Comparison of ENCODE assay signal across 14 cellular contexts in the genomic region with DNA sequence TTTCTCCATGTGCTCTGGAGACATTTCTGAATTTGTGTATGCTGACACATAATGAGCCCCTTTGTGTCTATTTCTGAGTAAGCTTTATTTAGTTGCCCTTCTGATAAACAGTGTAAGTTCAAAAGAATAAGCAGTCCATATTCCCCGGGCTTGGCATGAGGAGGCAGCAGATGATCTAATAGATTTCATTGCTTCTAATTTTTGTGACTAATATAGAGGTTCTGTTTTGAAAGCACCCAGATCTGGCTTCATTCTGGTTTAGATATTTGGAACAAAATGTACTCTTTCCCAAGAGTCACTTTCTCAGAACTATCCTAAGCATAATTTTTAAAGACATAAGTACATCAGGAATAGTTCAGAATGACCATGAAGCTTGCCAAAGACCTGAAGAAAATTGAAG.
DNase-seq lines count a peak whose midpoint lies in the region; ATAC-seq and TF ChIP-seq lines count a peak whose summit lies in the region.
"Had no signal": no experiment of that assay in that cellular context is flagged by ENCODE, and none has a peak within 500 bp of the region (broad histone marks: within the 10 kb centered on the region; RNA-seq: fewer than 3 reads in every experiment).

No MANE protein-coding gene starts in this region.

- peaks cover 6% of the 10 kb centered on the region for H3K4me1 Mint-ChIP-seq in Caco-2 (ENCODE audit: low read depth, unreplicated experiment)

- H3K27ac ChIP-seq in right atrium auricular region (peak overlapping the region in 1 of 2 donors; percentile 46), osteoblast (ENCODE audit: low read depth, low read length) (no peak overlapping the region), SJCRH30 (no peak overlapping the region)
- H3K27ac ChIP-seq: SJSA1 had no signal

- CTCF ChIA-PET in Caco-2 (lab: Charles Lee): no interaction called here

- TF ChIP-seq CTCF in right atrium auricular region (IDR thresholded peaks at IDR 0.05) (no peak), osteoblast (IDR thresholded peaks at IDR 0.05; ENCODE audit: extremely low read depth, low read depth, low read length) (no peak), Caco-2 (IDR thresholded peaks at IDR 0.05; ENCODE audit: insufficient read depth in 1 of 2, low read depth in 1 of 2, low read length in 1 of 2, severe bottlenecking in 1 of 2, unreplicated experiment in 1 of 2) (no peak)

- H3K36me3 ChIP-seq in right atrium auricular region (no peaks in the 10 kb centered on the region), osteoblast (ENCODE audit: insufficient read depth, low read length) (no peaks in the 10 kb centered on the region), Caco-2 (ENCODE audit: control insufficient read depth, insufficient read depth, low read length) (no peaks in the 10 kb centered on the region), SJCRH30 (no peaks in the 10 kb centered on the region)
- H3K36me3 ChIP-seq: SJSA1 had no signal

- no peak overlapping the region for H3K4me2 ChIP-seq in osteoblast (ENCODE audit: insufficient read depth, low read length)

- no peak overlapping the region for H3K4me3 Mint-ChIP-seq in Caco-2 (ENCODE audit: unreplicated experiment)
- H3K4me3 Mint-ChIP-seq: activated T-cell treated with anti-CD3 and anti-CD28 coated beads, Interleukin-2, amount 50 U/mL, for 72 hours; central memory CD8-positive, alpha-beta T cell had no signal

- intact Hi-C loops in Right ventricle myocardium superior (cut with DNase I): no loop called here
- intact Hi-C loops in Caco-2 (cut with micrococcal nuclease; ENCODE audit: unreplicated experiment): no loop called here

- no peaks in the 10 kb centered on the region for H3K9me3 Mint-ChIP-seq in Caco-2 (ENCODE audit: unreplicated experiment)
- H3K9me3 Mint-ChIP-seq: central memory CD8-positive, alpha-beta T cell had no signal

- H4K20me1 ChIP-seq in osteoblast (ENCODE audit: insufficient read depth, low read length): no peaks in the 10 kb centered on the region

- H3K27me3 ChIP-seq in right atrium auricular region (no peaks in the 10 kb centered on the region), osteoblast (ENCODE audit: insufficient read depth, low read length) (no peaks in the 10 kb centered on the region), Caco-2 (replicated peaks; ENCODE audit: control insufficient read depth, insufficient read depth, low read length) (no peaks in the 10 kb centered on the region), SJCRH30 (no peaks in the 10 kb centered on the region)
- H3K27me3 ChIP-seq: SJSA1 had no signal

- ATAC-seq in Right ventricle myocardium superior (ENCODE audit: poor library complexity): peak; percentile 61
- ATAC-seq: activated T-cell treated with anti-CD3 and anti-CD28 coated beads, Interleukin-2, amount 50 U/mL, for 72 hours; HepG2 had no signal

- peaks cover 8% of the 10 kb centered on the region for H3K27me3 Mint-ChIP-seq in Caco-2 (ENCODE audit: insufficient read depth, unreplicated experiment)
- H3K27me3 Mint-ChIP-seq: central memory CD8-positive, alpha-beta T cell had no signal

- no TSS peak for BruUV-seq in Caco-2 (replicated peaks; lab: Mats Ljungman, UMichigan)

- H3K79me2 ChIP-seq in osteoblast (ENCODE audit: insufficient read depth, low read length): no peaks in the 10 kb centered on the region

- no peaks in the 10 kb centered on the region for H3K36me3 Mint-ChIP-seq in Caco-2 (ENCODE audit: insufficient read depth, unreplicated experiment)

- H2AFZ ChIP-seq in osteoblast (ENCODE audit: low read length): peak overlapping the region; percentile 36

- no peaks in the 10 kb centered on the region for H3K4me1 ChIP-seq in right atrium auricular region
- no peaks in the 10 kb centered on the region for H3K4me1 ChIP-seq in osteoblast (ENCODE audit: insufficient read depth, low read length)
- H3K4me1 ChIP-seq in Caco-2: no peaks in the 10 kb centered on the region
- no peaks in the 10 kb centered on the region for H3K4me1 ChIP-seq in SJCRH30

- H3K9me3 ChIP-seq in right atrium auricular region: no peaks in the 10 kb centered on the region
- no peaks in the 10 kb centered on the region for H3K9me3 ChIP-seq in osteoblast (ENCODE audit: low read depth, low read length)
- H3K9me3 ChIP-seq in Caco-2: no peaks in the 10 kb centered on the region
- no peaks in the 10 kb centered on the region for H3K9me3 ChIP-seq in SJCRH30 (replicated peaks)
- H3K9me3 ChIP-seq: SJSA1 had no signal

- H3K4me3 ChIP-seq in right atrium auricular region (no peak overlapping the region), osteoblast (ENCODE audit: insufficient read depth, low read length) (no peak overlapping the region), Caco-2 (ENCODE audit: low read depth, low read length) (no peak overlapping the region), SJCRH30 (no peak overlapping the region)
- H3K4me3 ChIP-seq: SJSA1 had no signal

- DNase-seq in Right ventricle myocardium superior (no peak), right atrium auricular region (ENCODE audit: low spot score) (no peak), fibroblast of gingiva (ENCODE audit: low read depth) (peak; percentile 90), osteoblast (ENCODE audit: insufficient read length, low spot score, missing footprints) (no peak), ureter (ENCODE audit: low spot score) (no peak), Caco-2 (no peak), SJCRH30 (no peak), cortex of kidney (lab: John Stamatoyannopoulos, UW) (no peak)
- DNase-seq: activated T-cell treated with anti-CD3 and anti-CD28 coated beads, Interleukin-2, amount 50 U/mL, for 72 hours; DMS 273 treated with DMSO at 0.1 percent for 48 hours; NCI-H748 treated with DMSO at 0.1 percent for 48 hours had no signal

- POLR2A ChIA-PET in Caco-2 (lab: Charles Lee): no interaction called here

- H3K27ac Mint-ChIP-seq in Caco-2 (ENCODE audit: unreplicated experiment): no peak overlapping the region
- H3K27ac Mint-ChIP-seq: activated T-cell treated with anti-CD3 and anti-CD28 coated beads, Interleukin-2, amount 50 U/mL, for 72 hours had no signal
